ENCODE assay signal across 8 cellular contexts in genomic region chr15:63476229-63476632, GRCh38. TPM values are rescaled to one million over a fixed set of nuclear protein-coding genes. Genes with fewer than 3 reads are reported as not detected.
DNase-seq lines count a peak whose midpoint lies in the region; ATAC-seq, FAIRE-seq and TF ChIP-seq lines count a peak whose summit lies in the region.
"Had no signal": no experiment of that assay in that cellular context is flagged by ENCODE, and none has a peak within 500 bp of the region (broad histone marks: within the 10 kb centered on the region; RNA-seq: fewer than 3 reads in every experiment).

No MANE protein-coding gene starts in this region.

- no peaks in the 10 kb centered on the region for H3K9me3 ChIP-seq in GM23248 (ENCODE audit: low read depth)
- H3K9me3 ChIP-seq in SJSA1 (replicated peaks): no peaks in the 10 kb centered on the region
- no peaks in the 10 kb centered on the region for H3K9me3 ChIP-seq in small intestine (ENCODE audit: control insufficient read depth, low read depth)

- H3K4me3 ChIP-seq in GM23248 (no peak overlapping the region), SJSA1 (no peak overlapping the region), fibroblast of mammary gland (ENCODE audit: control insufficient read depth, low read depth, low read length) (no peak overlapping the region), small intestine (ENCODE audit: low read depth in 1 of 2, low read length in 2 of 2) (no peak overlapping the region)

- H2AFZ ChIP-seq in GM23248: peak overlapping the region; percentile 49

- H3F3A ChIP-seq in GM23248 (ENCODE audit: insufficient read depth): peaks cover 35% of the 10 kb centered on the region

- ATAC-seq in left lobe of liver (no peak), GM18502 (IDR thresholded peaks at IDR 0.05; ENCODE audit: poor library complexity, unreplicated experiment) (no peak)

- H3K27me3 ChIP-seq in GM23248 (replicated peaks; ENCODE audit: insufficient read depth): no peaks in the 10 kb centered on the region
- no peaks in the 10 kb centered on the region for H3K27me3 ChIP-seq in SJSA1 (replicated peaks)
- no peaks in the 10 kb centered on the region for H3K27me3 ChIP-seq in small intestine (ENCODE audit: control insufficient read depth in 2 of 2, insufficient read depth in 2 of 2, low read length in 2 of 2)

- in situ Hi-C loops in GM23248 (cut with MboI): no loop called here

- H3K27ac ChIP-seq in GM23248 (peak overlapping the region; percentile 50), SJSA1 (peak overlapping the region; percentile 33), small intestine (ENCODE audit: low read depth in 1 of 2, low read length in 1 of 2) (peak overlapping the region; percentile 27 to 50)

- no peak for FAIRE-seq in small intestine (lab: Jason Lieb, UNC)

- H3K79me2 ChIP-seq in GM23248 (ENCODE audit: insufficient read depth): no peaks in the 10 kb centered on the region

- 4 to 5% methylated on average over 2 of the region's 2 CpGs for WGBS in GM23248 (ENCODE audit: low coverage in 1 of 2, low lambda C conversion rate in 2 of 2, missing lambda C conversion rate in 2 of 2), 2 experiments
- WGBS in small intestine, 3 donors: 45 to 59% (median 55%) methylated on average over 2 of the region's 2 CpGs

- TF ChIP-seq CTCF in fibroblast of mammary gland (conservative IDR thresholded peaks at IDR 0.05; ENCODE audit: control insufficient read depth, insufficient read depth, low read depth, low read length): no peak

- H3K4me2 ChIP-seq in GM23248 (ENCODE audit: unreplicated experiment): peak overlapping the region; percentile 20

- DNase-seq in GM23248: peak; percentile 98
- DNase-seq in SJSA1 (ENCODE audit: low read depth in 1 of 2, low spot score in 2 of 2): peak in 1 of 2 experiments; percentile 64
- DNase-seq in fibroblast of mammary gland (ENCODE audit: low read depth): peak; percentile 100
- DNase-seq in small intestine: peak; percentile 58
- no peak for DNase-seq in left lobe of liver (ENCODE audit: low spot score)
- no peak for DNase-seq in RPMI8226
- DNase-seq: retina had no signal

- no peaks in the 10 kb centered on the region for H4K20me1 ChIP-seq in GM23248 (ENCODE audit: insufficient read depth)

- H3K36me3 ChIP-seq in GM23248 (ENCODE audit: low read depth) (no peaks in the 10 kb centered on the region), SJSA1 (no peaks in the 10 kb centered on the region), small intestine (ENCODE audit: control insufficient read depth in 2 of 2, insufficient read depth in 2 of 2, low read length in 2 of 2) (no peaks in the 10 kb centered on the region)

- H3K9ac ChIP-seq in GM23248: peak overlapping the region; percentile 30; the same call in 1 of the 2 replicates

- H3K4me1 ChIP-seq in GM23248 (ENCODE audit: insufficient read depth): peaks cover 46% of the 10 kb centered on the region
- peaks cover 41% of the 10 kb centered on the region for H3K4me1 ChIP-seq in SJSA1 (replicated peaks)
- peaks cover 8 to 13% of the 10 kb centered on the region in 2 donors for H3K4me1 ChIP-seq in small intestine (ENCODE audit: control insufficient read depth in 2 of 2, insufficient read depth in 1 of 2, low read depth in 1 of 2, low read length in 1 of 2)

- no peaks in the 10 kb centered on the region for H3K9me2 ChIP-seq in GM23248 (ENCODE audit: insufficient read depth)

RNA-seq across cellular contexts. Expression of gene USP3, which starts 28.2 kb away (rescaled TPM):
- 21.0 and 24.5 TPM in 2 replicates for total RNA-seq in GM23248 (2014; rRNA removed; shearing (Covaris generic))
- polyA plus RNA-seq in GM23248 (2016; fragmentation: Nextera tagmentation; extraction: Ambion mirVana) (15.4 and 16.1 TPM in 2 replicates), small intestine (10 to 100 TPM; 24.7 to 30.0 (median 27.8) TPM)
- total RNA-seq in SJSA1 (2014; rRNA removed; shearing (Covaris generic)): 28.0 and 28.5 TPM in 2 replicates
- total RNA-seq in left lobe of liver: 22.0 TPM

Comparison
In these comparisons a context has a peak if more than half of its experiments do, and no peak if none do; other contexts are left out.
1. DNase-seq: peak in GM23248 (single experiment), fibroblast of mammary gland (single experiment) and small intestine (single experiment); none in left lobe of liver (single experiment) and RPMI8226 (single experiment).
2. Peak in every context shown above with its lines, with median percentiles within 50 percentile points of each other: H3K27ac ChIP-seq.